In genomic region chr17:45227631-45228120, GRCh38 we compare ENCODE assay signal across 9 cellular contexts. TPM values are rescaled to one million over a fixed set of nuclear protein-coding genes. Genes with fewer than 3 reads are reported as not detected.
DNase-seq lines count a peak whose midpoint lies in the region; ATAC-seq and TF ChIP-seq lines count a peak whose summit lies in the region.
"Had no signal": no experiment of that assay in that cellular context is flagged by ENCODE, and none has a peak within 500 bp of the region (broad histone marks: within the 10 kb centered on the region; RNA-seq: fewer than 3 reads in every experiment).

No MANE protein-coding gene starts in this region.

- H3K27ac ChIP-seq in RWPE2 (ENCODE audit: poor library complexity, severe bottlenecking) (peak overlapping the region; percentile 63), spleen (peak overlapping the region; percentile 93 to 99 (median 96))

- no peaks in the 10 kb centered on the region for H3K36me3 ChIP-seq in RWPE2 (ENCODE audit: low read depth)
- peaks cover 0 to 26% (median 3%) of the 10 kb centered on the region in 6 donors for H3K36me3 ChIP-seq in spleen

- WGBS in spleen, 5 donors: 52 to 86% (median 58%) methylated on average over 6 of the region's 6 CpGs

- H3K4me1 ChIP-seq in RWPE2 (ENCODE audit: insufficient read depth, poor library complexity, severe bottlenecking) (peaks cover 61% of the 10 kb centered on the region), spleen (peaks cover 38 to 100% (median 92%) of the 10 kb centered on the region in 6 donors)

- H3K27me3 ChIP-seq in RWPE2 (ENCODE audit: insufficient read depth, poor library complexity, severe bottlenecking): no peaks in the 10 kb centered on the region
- no peaks in the 10 kb centered on the region for H3K27me3 ChIP-seq in spleen (replicated peaks in 1 of 7)

- H3K4me3 ChIP-seq in GM12864 (ENCODE audit: low read depth, low read length) (peak overlapping the region; percentile 29), RWPE2 (ENCODE audit: severe bottlenecking) (no peak overlapping the region), spleen (peak overlapping the region in 6 of 8 donors; percentile 63 to 80 (median 69))

- TF ChIP-seq POLR2A in spleen (IDR thresholded peaks at IDR 0.05): no peak

- no peak for TF ChIP-seq CTCF in GM12864 (IDR thresholded peaks at IDR 0.05; ENCODE audit: low read depth, low read length, missing control alignments)
- TF ChIP-seq CTCF in RWPE2 (IDR thresholded peaks at IDR 0.05; ENCODE audit: poor library complexity, severe bottlenecking): no peak
- TF ChIP-seq CTCF in spleen (IDR thresholded peaks at IDR 0.05 in 8 of 11, conservative IDR thresholded peaks at IDR 0.05 in 3 of 11): no peak

- no peak for ATAC-seq in RWPE2 (ENCODE audit: low read depth)
- no peak for ATAC-seq in HG03095 (IDR thresholded peaks at IDR 0.05; ENCODE audit: unreplicated experiment)
- no peak for ATAC-seq in HG02623 (IDR thresholded peaks at IDR 0.05; ENCODE audit: unreplicated experiment)
- ATAC-seq in GM19463 (IDR thresholded peaks at IDR 0.05; ENCODE audit: unreplicated experiment): no peak

- DNase-seq in GM12864 (ENCODE audit: low read depth) (no peak), RWPE2 (ENCODE audit: low spot score) (no peak), epidermal melanocyte (ENCODE audit: insufficient read length, low spot score) (peak; percentile 2), spleen (peak; percentile 80), ecto neural progenitor cell (ENCODE audit: low spot score) (no peak)
- DNase-seq: HCEC 1CT had no signal

- H3K9me3 ChIP-seq in RWPE2 (ENCODE audit: severe bottlenecking) (no peaks in the 10 kb centered on the region), spleen (no peaks in the 10 kb centered on the region)

- intact Hi-C loops in spleen (cut with DNase I; ENCODE audit: low total_unique reads): no loop called here

RNA-seq across cellular contexts. Expression of gene FMNL1, which starts 6.0 kb away (rescaled TPM):
- total RNA-seq in spleen: 100 to 1,000 TPM; 113 to 281 (median 190) TPM
- 10 to 100 TPM; 40.8 to 71.8 (median 62.8) TPM for polyA plus RNA-seq in spleen

RNA-seq across cellular contexts. Expression of gene SPATA32, which starts 34.2 kb away (rescaled TPM):
- total RNA-seq in spleen: under 1 TPM in 1 of 7 donors, not detected in 6; 0.17 TPM
- polyA plus RNA-seq in spleen: under 1 TPM in 2 of 3 donors, not detected in 1; 0.08 to 0.09 TPM

Comparison
In these comparisons a context has a peak if more than half of its experiments do, and no peak if none do; other contexts are left out.
1. DNase-seq: peak in epidermal melanocyte (single experiment) and spleen (single experiment); none in GM12864 (single experiment), RWPE2 (single experiment) and ecto neural progenitor cell (single experiment).